In the genomic region with DNA sequence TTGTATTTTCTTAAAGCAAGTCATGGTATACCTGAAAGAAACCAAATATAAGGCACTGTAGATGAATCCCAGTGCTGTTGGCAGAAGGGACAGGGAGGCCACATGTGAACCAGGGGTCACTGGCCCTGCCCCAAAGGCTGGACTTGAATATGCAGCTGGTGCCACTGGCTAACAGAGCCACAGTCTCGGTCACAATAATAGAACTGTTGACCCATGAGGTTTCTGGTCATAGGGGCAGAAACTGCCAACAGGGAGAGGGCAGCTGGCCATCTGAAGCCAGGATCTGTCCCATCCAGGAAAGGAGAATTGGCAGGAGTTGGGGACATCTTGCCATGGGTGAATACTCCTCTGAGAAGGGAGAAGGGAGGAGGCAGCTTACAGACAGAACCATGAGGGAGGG, we compare ENCODE assay signal across 23 cellular contexts. TPM values are rescaled to one million over a fixed set of nuclear protein-coding genes. Genes with fewer than 3 reads are reported as not detected.
"Had no signal": no experiment of that assay in that cellular context is flagged by ENCODE, and none has a peak within 500 bp of the region (broad histone marks: within the 10 kb centered on the region; RNA-seq: fewer than 3 reads in every experiment).

No MANE protein-coding gene starts in this region.

- H2AFZ ChIP-seq: neural progenitor cell had no signal

- H3K36me3 Mint-ChIP-seq: activated CD4-positive, alpha-beta memory T cell treated with anti-CD3 and anti-CD28 coated beads for 36 hours; naive thymus-derived CD4-positive, alpha-beta T cell; neural progenitor cell; T-cell had no signal

- ATAC-seq: gastroesophageal sphincter; left colon; mucosa of descending colon; naive thymus-derived CD4-positive, alpha-beta T cell; pancreas; SK-N-SH treated with all-trans-retinoic acid at 6 μM for 48 hours; T-cell had no signal

- H3K27ac Mint-ChIP-seq: activated B cell treated with CpG ODN at 0.5 μM for 24 hours; activated CD4-positive, alpha-beta memory T cell treated with anti-CD3 and anti-CD28 coated beads for 36 hours; activated naive CD4-positive, alpha-beta T cell treated with anti-CD3 and anti-CD28 coated beads for 36 hours; activated T-cell treated with anti-CD3 and anti-CD28 coated beads, Interleukin-2, amount 50 U/mL, for 24 hours; dendritic cell treated with granulocyte-macrophage colony-stimulating factor and Interleukin-4, amounts not matched to agents 40 ng/mL and 50 ng/mL, for 4 days; naive thymus-derived CD4-positive, alpha-beta T cell; neural progenitor cell; T-cell had no signal

- H3K4me1 Mint-ChIP-seq: activated B cell treated with CpG ODN at 0.5 μM for 24 hours, T-cell had no signal

- DNase-seq: activated B cell treated with CpG ODN at 0.5 μM for 24 hours; activated CD4-positive, alpha-beta memory T cell treated with anti-CD3 and anti-CD28 coated beads for 36 hours; activated CD4-positive, alpha-beta T cell treated with anti-CD3 and anti-CD28 coated beads for 4 hours; activated naive CD4-positive, alpha-beta T cell treated with anti-CD3 and anti-CD28 coated beads for 36 hours; activated T-cell treated with anti-CD3 and anti-CD28 coated beads, Interleukin-2, amount 50 U/mL, for 24 hours; effector memory CD4-positive, alpha-beta T cell; left colon; mucosa of descending colon; naive thymus-derived CD4-positive, alpha-beta T cell; pancreas; stimulated activated CD4-positive, alpha-beta T cell treated with anti-CD3 and anti-CD28 coated beads, Interleukin-2, amount 100 ng/mL, for 24 hours; stimulated activated naive CD4-positive, alpha-beta T cell treated with Interleukin-2 at 50 U/mL for 16 hours; T-cell; T-helper 9 cell; trophoblast cell had no signal

- H3K9me3 ChIP-seq: ascending aorta, esophagus muscularis mucosa, mucosa of descending colon, pancreas, suprapubic skin had no signal

- H3K4me3 Mint-ChIP-seq: activated B cell treated with CpG ODN at 0.5 μM for 24 hours; activated CD4-positive, alpha-beta memory T cell treated with anti-CD3 and anti-CD28 coated beads for 36 hours; activated naive CD4-positive, alpha-beta T cell treated with anti-CD3 and anti-CD28 coated beads for 36 hours; activated T-cell treated with anti-CD3 and anti-CD28 coated beads, Interleukin-2, amount 50 U/mL, for 24 hours; dendritic cell treated with granulocyte-macrophage colony-stimulating factor and Interleukin-4, amounts not matched to agents 40 ng/mL and 50 ng/mL, for 4 days; naive thymus-derived CD4-positive, alpha-beta T cell; T-cell had no signal

- H3K9ac ChIP-seq: neural progenitor cell had no signal

- H3K9me3 Mint-ChIP-seq: dendritic cell treated with granulocyte-macrophage colony-stimulating factor and Interleukin-4, amounts not matched to agents 40 ng/mL and 50 ng/mL, for 4 days had no signal

- H3K4me2 ChIP-seq: neural progenitor cell had no signal

- H3K27me3 ChIP-seq: ascending aorta, esophagus muscularis mucosa, gastroesophageal sphincter, neural progenitor cell, pancreas, suprapubic skin had no signal

- H3K4me3 ChIP-seq: ascending aorta, esophagus muscularis mucosa, gastroesophageal sphincter, mucosa of descending colon, neural progenitor cell, pancreas, suprapubic skin had no signal

- H3K4me1 ChIP-seq: gastroesophageal sphincter, neural progenitor cell, pancreas had no signal

- H3K36me3 ChIP-seq: ascending aorta, esophagus muscularis mucosa, gastroesophageal sphincter, neural progenitor cell, pancreas, suprapubic skin had no signal

- H3K27ac ChIP-seq: ascending aorta, esophagus muscularis mucosa, gastroesophageal sphincter, neural progenitor cell, pancreas, suprapubic skin had no signal

RNA-seq across cellular contexts. Expression of a gene that starts 31.9 kb away (rescaled TPM):
- total RNA-seq: activated B cell treated with CpG ODN at 0.5 μM for 24 hours; endothelial cell of umbilical vein; naive thymus-derived CD4-positive, alpha-beta T cell; T-cell had no signal
- polyA plus RNA-seq: naive thymus-derived CD4-positive, alpha-beta T cell had no signal
